ENCODE assay signal across 10 cellular contexts in genomic region chr6:53691667-53692133, GRCh38. TPM values are rescaled to one million over a fixed set of nuclear protein-coding genes. Genes with fewer than 3 reads are reported as not detected.
DNase-seq lines count a peak whose midpoint lies in the region; ATAC-seq, FAIRE-seq and TF ChIP-seq lines count a peak whose summit lies in the region.
"Had no signal": no experiment of that assay in that cellular context is flagged by ENCODE, and none has a peak within 500 bp of the region (broad histone marks: within the 10 kb centered on the region; RNA-seq: fewer than 3 reads in every experiment).

No MANE protein-coding gene starts in this region.

- CTCF ChIA-PET in RWPE1 (lab: Yijun Ruan, JAX) = interaction anchor here (0.6 to 1.0 kb wide), 3 partner anchors 15 to 585 kb away, joined by 3 to 5 read pairs (median 3); no protein-coding TSS in a partner anchor

- no peaks in the 10 kb centered on the region for H3K9me2 ChIP-seq in GM23338 (ENCODE audit: insufficient read depth)

- H3K9me3 Mint-ChIP-seq in GM23338 (no peaks in the 10 kb centered on the region), memory B cell (no peaks in the 10 kb centered on the region)
- H3K9me3 Mint-ChIP-seq: activated naive CD8-positive, alpha-beta T cell treated with anti-CD3 and anti-CD28 coated beads, Interleukin-2, amount 50 U/mL, for 24 hours had no signal

- H3K27ac ChIP-seq in GM23338 (ENCODE audit: low read depth) (no peak overlapping the region), RWPE1 (no peak overlapping the region)
- H3K27ac ChIP-seq: WERI-Rb-1 had no signal

- H4K20me1 ChIP-seq in GM23338 (replicated peaks; ENCODE audit: insufficient read depth) = no peaks in the 10 kb centered on the region

- DNase-seq in GM23338 (ENCODE audit: low spot score) = no peak
- no peak for DNase-seq in memory B cell (ENCODE audit: low spot score in 2 of 2)
- no peak for DNase-seq in frontal cortex (ENCODE audit: low spot score in 2 of 2)
- no peak for DNase-seq in activated effector memory CD4-positive, alpha-beta T cell treated with anti-CD3 and anti-CD28 coated beads, Interleukin-2, amount 50 U/mL, for 16 hours
- DNase-seq in RWPE1 (ENCODE audit: low spot score) = no peak
- DNase-seq: activated naive CD8-positive, alpha-beta T cell treated with anti-CD3 and anti-CD28 coated beads, Interleukin-2, amount 50 U/mL, for 24 hours; NCI-H526 treated with DMSO at 0.1 percent for 48 hours; WERI-Rb-1 had no signal

- TF ChIP-seq CTCF in GM23338 (conservative IDR thresholded peaks at IDR 0.05; ENCODE audit: low read depth in 2 of 2) = no peak
- no peak for TF ChIP-seq CTCF in RWPE1 (conservative IDR thresholded peaks at IDR 0.05; ENCODE audit: low read depth)

- POLR2A ChIA-PET in RWPE1 (lab: Yijun Ruan, JAX; ENCODE audit: low non-redundant PET) = no interaction called here

- ATAC-seq in GM18909 (IDR thresholded peaks at IDR 0.05; ENCODE audit: poor library complexity, unreplicated experiment) = peak; percentile 96
- no peak for ATAC-seq in GM23338
- ATAC-seq in HG03558 (IDR thresholded peaks at IDR 0.05; ENCODE audit: extremely low read depth, unreplicated experiment) = peak; percentile 82
- peak; percentile 89 for ATAC-seq in memory B cell (ENCODE audit: low read depth)
- ATAC-seq: activated naive CD8-positive, alpha-beta T cell treated with anti-CD3 and anti-CD28 coated beads, Interleukin-2, amount 50 U/mL, for 24 hours had no signal

- H2AFZ ChIP-seq in GM23338 = 0 out of 2 replicates have a peak overlapping the region, but pooled peaks have one; percentile 3

- H3K36me3 ChIP-seq in GM23338 (ENCODE audit: insufficient read depth) = no peaks in the 10 kb centered on the region
- H3K36me3 ChIP-seq: WERI-Rb-1 had no signal

- H3K79me2 ChIP-seq in GM23338 (replicated peaks; ENCODE audit: insufficient read depth) = no peaks in the 10 kb centered on the region

- H3K27me3 ChIP-seq in GM23338 (ENCODE audit: insufficient read depth) = no peaks in the 10 kb centered on the region

- no peak for FAIRE-seq in frontal cortex (lab: Jason Lieb, UNC)

- no peak overlapping the region for H3K27ac Mint-ChIP-seq in GM23338
- H3K27ac Mint-ChIP-seq in memory B cell = peak overlapping the region; percentile 17
- H3K27ac Mint-ChIP-seq: activated naive CD8-positive, alpha-beta T cell treated with anti-CD3 and anti-CD28 coated beads, Interleukin-2, amount 50 U/mL, for 24 hours had no signal

- H3K4me1 ChIP-seq in GM23338 (ENCODE audit: insufficient read depth) = no peaks in the 10 kb centered on the region

- H3K36me3 Mint-ChIP-seq in GM23338 (ENCODE audit: low read depth) = no peaks in the 10 kb centered on the region
- H3K36me3 Mint-ChIP-seq in memory B cell = no peaks in the 10 kb centered on the region

- H3K27me3 Mint-ChIP-seq in GM23338 (ENCODE audit: insufficient read depth, low read depth, poor library complexity) (peaks cover 2% of the 10 kb centered on the region), memory B cell (peaks cover 8% of the 10 kb centered on the region)
- H3K27me3 Mint-ChIP-seq: activated naive CD8-positive, alpha-beta T cell treated with anti-CD3 and anti-CD28 coated beads, Interleukin-2, amount 50 U/mL, for 24 hours had no signal

- H3K4me3 ChIP-seq in GM23338 = no peak overlapping the region

- no peaks in the 10 kb centered on the region for H3F3A ChIP-seq in GM23338 (replicated peaks; ENCODE audit: low read depth)

- H3K4me1 Mint-ChIP-seq in GM23338 (no peaks in the 10 kb centered on the region), memory B cell (peaks cover 10% of the 10 kb centered on the region)
- H3K4me1 Mint-ChIP-seq: activated naive CD8-positive, alpha-beta T cell treated with anti-CD3 and anti-CD28 coated beads, Interleukin-2, amount 50 U/mL, for 24 hours had no signal

- H3K4me3 Mint-ChIP-seq in GM23338 = no peak overlapping the region
- H3K4me3 Mint-ChIP-seq in memory B cell = no peak overlapping the region
- H3K4me3 Mint-ChIP-seq: activated naive CD8-positive, alpha-beta T cell treated with anti-CD3 and anti-CD28 coated beads, Interleukin-2, amount 50 U/mL, for 24 hours had no signal

- no peak overlapping the region for H3K4me2 ChIP-seq in GM23338

TF ChIP-seq in GM23338, 12 proteins besides CTCF, POLR2A, EP300 and RAD21 (continues in another document):
- TF ChIP-seq EZH2phosphoT487 (IDR thresholded peaks at IDR 0.05; ENCODE audit: unreplicated experiment) (no peak), ZNF462 (CRISPR knock-in tag; IDR thresholded peaks at IDR 0.05) (no peak), CREB1 (CRISPR knock-in tag; IDR thresholded peaks at IDR 0.05; ENCODE audit: low read depth) (no peak), ZNF114 (CRISPR knock-in tag; IDR thresholded peaks at IDR 0.05) (no peak), POLR2AphosphoS5 (IDR thresholded peaks at IDR 0.05; ENCODE audit: low read depth) (no peak), ZNF331 (CRISPR knock-in tag; IDR thresholded peaks at IDR 0.05; ENCODE audit: low read depth) (no peak), ETS1 (IDR thresholded peaks at IDR 0.05) (no peak), JUNB (IDR thresholded peaks at IDR 0.05; ENCODE audit: unreplicated experiment) (no peak), NANOG (IDR thresholded peaks at IDR 0.05; ENCODE audit: borderline replicate concordance) (no peak)

RNA-seq across cellular contexts. Expression of gene KLHL31, which starts 26.1 kb away (rescaled TPM):
- 0.47 and 0.87 TPM in 2 replicates for total RNA-seq in GM23338 (2014; rRNA removed; shearing (Covaris generic))
- 0.37 and 0.57 TPM in 2 replicates for polyA plus RNA-seq in GM23338 (2016; fragmentation: Nextera tagmentation; extraction: Ambion mirVana)
- under 0.01 TPM for total RNA-seq in frontal cortex
